14 cellular contexts compared by ENCODE assay signal in genomic region chr18:50284226-50284885, GRCh38. TPM values are rescaled to one million over a fixed set of nuclear protein-coding genes. Genes with fewer than 3 reads are reported as not detected.
DNase-seq lines count a peak whose midpoint lies in the region; ATAC-seq and TF ChIP-seq lines count a peak whose summit lies in the region.
"Had no signal": no experiment of that assay in that cellular context is flagged by ENCODE, and none has a peak within 500 bp of the region (broad histone marks: within the 10 kb centered on the region; RNA-seq: fewer than 3 reads in every experiment).

No MANE protein-coding gene starts in this region.

- H3K36me3 ChIP-seq in skeletal muscle satellite cell (ENCODE audit: insufficient read depth, low read length) (peaks cover 32% of the 10 kb centered on the region), SK-N-SH (replicated peaks in 1 of 2; ENCODE audit: control insufficient read depth in 1 of 2, insufficient read depth in 2 of 2, low read length in 1 of 2) (peaks cover 14 to 45% of the 10 kb centered on the region in 2 experiments)

- H3K27me3 ChIP-seq in skeletal muscle satellite cell (ENCODE audit: control insufficient read depth, insufficient read depth, low read length) (no peaks in the 10 kb centered on the region), SK-N-SH (ENCODE audit: insufficient read depth) (no peaks in the 10 kb centered on the region)
- H3K27me3 ChIP-seq: ascending aorta had no signal

- no peak for TF ChIP-seq EP300 in SK-N-SH (IDR thresholded peaks at IDR 0.05; ENCODE audit: borderline replicate concordance in 1 of 2, low read depth in 1 of 2, low read length in 1 of 2)

- WGBS in SK-N-SH (ENCODE audit: low lambda C conversion rate) = 91% methylated on average over 16 of the region's 16 CpGs

- no peaks in the 10 kb centered on the region for H3K27me3 Mint-ChIP-seq in activated naive CD4-positive, alpha-beta T cell treated with anti-CD3 and anti-CD28 coated beads, Interleukin-2, amount 50 U/mL, for 24 hours
- peaks cover 29% of the 10 kb centered on the region for H3K27me3 Mint-ChIP-seq in endothelial cell (ENCODE audit: unreplicated experiment)

- peaks cover 4% of the 10 kb centered on the region for H3F3A ChIP-seq in SK-N-SH (replicated peaks; ENCODE audit: insufficient read depth)

- peaks cover 44% of the 10 kb centered on the region for H3K4me1 Mint-ChIP-seq in activated naive CD4-positive, alpha-beta T cell treated with anti-CD3 and anti-CD28 coated beads, Interleukin-2, amount 50 U/mL, for 24 hours
- H3K4me1 Mint-ChIP-seq in endothelial cell (ENCODE audit: unreplicated experiment) = peaks cover 33% of the 10 kb centered on the region

- peak overlapping the region; percentile 62 for H3K4me3 Mint-ChIP-seq in activated naive CD4-positive, alpha-beta T cell treated with anti-CD3 and anti-CD28 coated beads, Interleukin-2, amount 50 U/mL, for 24 hours
- peak overlapping the region; percentile 62 for H3K4me3 Mint-ChIP-seq in endothelial cell (ENCODE audit: unreplicated experiment)

- CTCF ChIA-PET in RWPE1 (lab: Yijun Ruan, JAX) (no interaction called here), SK-N-SH (lab: Yijun Ruan, JAX) (interaction anchor here (4.6 kb wide), 1 partner anchor 73 kb away, joined by 23 read pairs; no protein-coding TSS in a partner anchor)

- H3K79me2 ChIP-seq in SK-N-SH (ENCODE audit: insufficient read depth) = peaks cover 35% of the 10 kb centered on the region

- H3K4me1 ChIP-seq in skeletal muscle satellite cell (ENCODE audit: control insufficient read depth, insufficient read depth, low read length) = peaks cover 39% of the 10 kb centered on the region
- peaks cover 9 to 28% of the 10 kb centered on the region in 2 experiments; a peak in 3 of 4 replicates for H3K4me1 ChIP-seq in SK-N-SH (ENCODE audit: control insufficient read depth in 1 of 2, insufficient read depth in 2 of 2, low read depth in 1 of 2, low read length in 1 of 2)

- peak overlapping the region; percentile 88 for H3K27ac Mint-ChIP-seq in activated naive CD4-positive, alpha-beta T cell treated with anti-CD3 and anti-CD28 coated beads, Interleukin-2, amount 50 U/mL, for 24 hours
- no peak overlapping the region for H3K27ac Mint-ChIP-seq in endothelial cell (ENCODE audit: unreplicated experiment)

- H4K20me1 ChIP-seq in SK-N-SH (ENCODE audit: insufficient read depth) = no peaks in the 10 kb centered on the region

- H3K27ac ChIP-seq in RWPE1 = peak overlapping the region; percentile 91
- no peak overlapping the region for H3K27ac ChIP-seq in SK-N-SH (ENCODE audit: low read depth in 2 of 2, low read length in 1 of 2)
- H3K27ac ChIP-seq: ascending aorta had no signal

- TF ChIP-seq CTCF in RWPE1 (conservative IDR thresholded peaks at IDR 0.05; ENCODE audit: low read depth) (no peak), endothelial cell (IDR thresholded peaks at IDR 0.05; ENCODE audit: unreplicated experiment) (no peak), SK-N-SH (IDR thresholded peaks at IDR 0.05) (no peak)

- H3K4me2 ChIP-seq in skeletal muscle satellite cell (ENCODE audit: low read length) (no peak overlapping the region), SK-N-SH (no peak overlapping the region)

- no peak for ATAC-seq in HG03280 (IDR thresholded peaks at IDR 0.05; ENCODE audit: unreplicated experiment)

- no peaks in the 10 kb centered on the region for H3K9me3 Mint-ChIP-seq in activated naive CD4-positive, alpha-beta T cell treated with anti-CD3 and anti-CD28 coated beads, Interleukin-2, amount 50 U/mL, for 24 hours
- no peaks in the 10 kb centered on the region for H3K9me3 Mint-ChIP-seq in endothelial cell (ENCODE audit: unreplicated experiment)

- H2AFZ ChIP-seq in SK-N-SH (ENCODE audit: low read depth) = no peak overlapping the region

- H3K36me3 Mint-ChIP-seq in activated naive CD4-positive, alpha-beta T cell treated with anti-CD3 and anti-CD28 coated beads, Interleukin-2, amount 50 U/mL, for 24 hours = peaks cover 22% of the 10 kb centered on the region
- H3K36me3 Mint-ChIP-seq in endothelial cell (ENCODE audit: low read depth, unreplicated experiment) = peaks cover 21% of the 10 kb centered on the region

- H3K4me3 ChIP-seq in skeletal muscle satellite cell (ENCODE audit: low read length) (no peak overlapping the region), SK-N-SH (ENCODE audit: low read depth in 2 of 2, low read length in 1 of 2) (no peak overlapping the region)
- H3K4me3 ChIP-seq: ascending aorta had no signal

- peak overlapping the region; percentile 25 for H3K9ac ChIP-seq in skeletal muscle satellite cell (ENCODE audit: low read depth, low read length)
- H3K9ac ChIP-seq in SK-N-SH = no peak overlapping the region

- POLR2A ChIA-PET in RWPE1 (lab: Yijun Ruan, JAX; ENCODE audit: low non-redundant PET) (no interaction called here), SK-N-SH (lab: Yijun Ruan, JAX) (no interaction called here)

- TF ChIP-seq RAD21 in SK-N-SH (IDR thresholded peaks at IDR 0.05; ENCODE audit: low read length) = no peak

- H3K9me3 ChIP-seq in skeletal muscle satellite cell (replicated peaks; ENCODE audit: low read length) (no peaks in the 10 kb centered on the region), SK-N-SH (no peaks in the 10 kb centered on the region)
- H3K9me3 ChIP-seq: ascending aorta had no signal

- DNase-seq in activated naive CD4-positive, alpha-beta T cell treated with anti-CD3 and anti-CD28 coated beads, Interleukin-2, amount 50 U/mL, for 16 hours = no peak
- DNase-seq in RWPE1 (ENCODE audit: low spot score) (peak; percentile 58), endothelial cell (ENCODE audit: low spot score) (no peak), LoVo (ENCODE audit: low spot score) (no peak), SK-N-SH (no peak)
- DNase-seq: activated CD4-positive, alpha-beta T cell treated with anti-CD3 and anti-CD28 coated beads for 1 hour; C1 segment of cervical spinal cord; MM.1S; NCI-H345; SHP77 had no signal

- no peaks in the 10 kb centered on the region for H3K9me2 ChIP-seq in SK-N-SH

TF ChIP-seq in SK-N-SH, 30 proteins besides CTCF, POLR2A, EP300 and RAD21:
- no peak for TF ChIP-seq RFX5 (IDR thresholded peaks at IDR 0.05; ENCODE audit: low read length)
- TF ChIP-seq ELF1 (IDR thresholded peaks at IDR 0.05) = no peak
- TF ChIP-seq ZBTB33 (IDR thresholded peaks at IDR 0.05; ENCODE audit: borderline replicate concordance, low read depth) = no peak
- no peak for TF ChIP-seq SIN3A (IDR thresholded peaks at IDR 0.05; ENCODE audit: borderline replicate concordance, low read depth, low read length)
- no peak for TF ChIP-seq TAF1 (IDR thresholded peaks at IDR 0.05; ENCODE audit: borderline replicate concordance, low read depth, low read length)
- TF ChIP-seq TEAD4 (IDR thresholded peaks at IDR 0.05; ENCODE audit: borderline replicate concordance, insufficient read depth) = no peak
- TF ChIP-seq USF2 (IDR thresholded peaks at IDR 0.05; ENCODE audit: borderline replicate concordance, low read depth, low read length) = no peak
- no peak for TF ChIP-seq TCF12 (IDR thresholded peaks at IDR 0.05)
- no peak for TF ChIP-seq YY1 (IDR thresholded peaks at IDR 0.05; ENCODE audit: low read depth)
TF ChIP-seq in SK-N-SH: peak in this region for 0.

RNA-seq across cellular contexts. Expression of gene MBD1, which starts 3.0 kb away (rescaled TPM):
- 65.1 TPM for total RNA-seq in endothelial cell (ENCODE audit: unreplicated experiment)
- total RNA-seq in skeletal muscle satellite cell (2012; rRNA removed) = 46.1 and 55.5 TPM in 2 replicates
- polyA plus RNA-seq in SK-N-SH (2012; rRNA removed) = 70.6 and 72.3 TPM in 2 replicates
- 28.8 and 38.1 TPM in 2 replicates for polyA plus RNA-seq in SK-N-SH (2012; cell fraction: cytosol; rRNA removed)
- polyA plus RNA-seq in SK-N-SH (2012; cell fraction: nucleus; rRNA removed) = 297 and 314 TPM in 2 replicates

RNA-seq across cellular contexts. Expression of gene CXXC1, which starts 3.1 kb away (rescaled TPM):
- 71.7 TPM for total RNA-seq in endothelial cell (ENCODE audit: unreplicated experiment)
- 36.5 and 41.7 TPM in 2 replicates for total RNA-seq in skeletal muscle satellite cell (2012; rRNA removed)
- polyA plus RNA-seq in SK-N-SH (2012; rRNA removed) = 119 and 128 TPM in 2 replicates
- polyA plus RNA-seq in SK-N-SH (2012; cell fraction: cytosol; rRNA removed) = 30.4 and 49.9 TPM in 2 replicates
- 537 and 601 TPM in 2 replicates for polyA plus RNA-seq in SK-N-SH (2012; cell fraction: nucleus; rRNA removed)

RNA-seq across cellular contexts. Expression of gene CFAP53, which starts 18.1 kb away (rescaled TPM):
- total RNA-seq in endothelial cell (ENCODE audit: unreplicated experiment) = 0.56 TPM
- 0.25 and 0.87 TPM in 2 replicates for total RNA-seq in skeletal muscle satellite cell (2012; rRNA removed)
- polyA plus RNA-seq in SK-N-SH (2012; rRNA removed) = 1.6 TPM in 2 replicates
- polyA plus RNA-seq in SK-N-SH (2012; cell fraction: cytosol; rRNA removed) = 1.6 and 2.1 TPM in 2 replicates
- 0.94 and 1.2 TPM in 2 replicates for polyA plus RNA-seq in SK-N-SH (2012; cell fraction: nucleus; rRNA removed)
- total RNA-seq: ascending aorta had no signal
